16 cellular contexts compared by ENCODE assay signal in genomic region chr1:175632667-175633066, GRCh38.
A peak's percentile ranks its signal among the peaks of the same experiment; 100 is the strongest.
DNase-seq lines count a peak whose midpoint lies in the region; ATAC-seq, FAIRE-seq and TF ChIP-seq lines count a peak whose summit lies in the region.
"Had no signal": no experiment of that assay in that cellular context is flagged by ENCODE, and none has a peak within 500 bp of the region (broad histone marks: within the 10 kb centered on the region; RNA-seq: fewer than 3 reads in every experiment).

No MANE protein-coding gene starts in this region.

- no peak overlapping the region for H2AFZ ChIP-seq in GM12878 (ENCODE audit: control insufficient read depth, low read depth, low read length)

- intact Hi-C loops in GM12878 (cut with micrococcal nuclease; ENCODE audit: unreplicated experiment): no loop called here

- TF ChIP-seq RAD21 in GM12878 (IDR thresholded peaks at IDR 0.05; ENCODE audit: insufficient read depth, low read depth, low read length): no peak

- DNase-seq in GM12878 (ENCODE audit: low read depth, low spot score) (no peak), cerebellum (ENCODE audit: low spot score) (no peak), CD1c-positive myeloid dendritic cell (ENCODE audit: extremely low spot score) (no peak), NCI-H2029 treated with DMSO at 0.1 percent for 48 hours (lab: John Stamatoyannopoulos, UW) (no peak)
- DNase-seq in activated naive CD4-positive, alpha-beta T cell treated with anti-CD3 and anti-CD28 coated beads, Interleukin-2, amount 10 ng/mL, durations not matched to agents 7 days and 5 days: no peak
- DNase-seq: C1 segment of cervical spinal cord; CD4-positive, alpha-beta memory T cell; DMS79; GOT3; H9 had no signal

- H3K9me3 ChIP-seq in GM12878 (replicated peaks; ENCODE audit: control insufficient read depth, insufficient read depth, low read length): no peaks in the 10 kb centered on the region

- H3K36me3 Mint-ChIP-seq in activated naive CD4-positive, alpha-beta T cell treated with anti-CD3 and anti-CD28 coated beads, Interleukin-2, amount 10 ng/mL, durations not matched to agents 7 days and 5 days: no peaks in the 10 kb centered on the region
- H3K36me3 Mint-ChIP-seq: CD4-positive, alpha-beta memory T cell had no signal

- H3K4me3 Mint-ChIP-seq in activated naive CD4-positive, alpha-beta T cell treated with anti-CD3 and anti-CD28 coated beads, Interleukin-2, amount 10 ng/mL, durations not matched to agents 7 days and 5 days: no peak overlapping the region
- H3K4me3 Mint-ChIP-seq: B cell; CD4-positive, alpha-beta memory T cell; H9 had no signal

- FAIRE-seq in GM12878 (lab: Jason Lieb, UNC): no peak
- FAIRE-seq: A204.1, GM12892, HTR-8/SVneo had no signal

- H3K9me3 Mint-ChIP-seq in activated naive CD4-positive, alpha-beta T cell treated with anti-CD3 and anti-CD28 coated beads, Interleukin-2, amount 10 ng/mL, durations not matched to agents 7 days and 5 days: no peaks in the 10 kb centered on the region
- H3K9me3 Mint-ChIP-seq: CD4-positive, alpha-beta memory T cell; H9 had no signal

- 13% methylated on average over 3 of the region's 3 CpGs for WGBS in GM12878 (ENCODE audit: insufficient coverage, insufficient replicate concordance, low lambda C conversion rate, missing lambda C conversion rate)

- POLR2A ChIA-PET in GM12878 (lab: Charles Lee): no interaction called here

- H3K4me3 ChIP-seq in GM12878: no peak overlapping the region

- no peaks in the 10 kb centered on the region for H3K36me3 ChIP-seq in GM12878 (ENCODE audit: control insufficient read depth in 2 of 2, insufficient read depth in 2 of 2, low read length in 1 of 2)

- H3K4me1 ChIP-seq in GM12878 (ENCODE audit: control insufficient read depth, insufficient read depth, low read length): no peaks in the 10 kb centered on the region

- RAD21 ChIA-PET in GM12878 (lab: Charles Lee; ENCODE audit: unreplicated experiment): no interaction called here

- H3K27me3 Mint-ChIP-seq in activated naive CD4-positive, alpha-beta T cell treated with anti-CD3 and anti-CD28 coated beads, Interleukin-2, amount 10 ng/mL, durations not matched to agents 7 days and 5 days: peaks cover 3% of the 10 kb centered on the region

- no peak for TF ChIP-seq POLR2A in GM12878 (IDR thresholded peaks at IDR 0.05; ENCODE audit: low read depth, low read length)

- H3K27ac Mint-ChIP-seq in activated naive CD4-positive, alpha-beta T cell treated with anti-CD3 and anti-CD28 coated beads, Interleukin-2, amount 10 ng/mL, durations not matched to agents 7 days and 5 days: no peak overlapping the region
- H3K27ac Mint-ChIP-seq: B cell; CD4-positive, alpha-beta memory T cell; H9 had no signal

- no peaks in the 10 kb centered on the region for H4K20me1 ChIP-seq in GM12878 (ENCODE audit: control insufficient read depth, insufficient read depth)

- no peak for TF ChIP-seq EP300 in GM12878 (IDR thresholded peaks at IDR 0.05; ENCODE audit: borderline replicate concordance in 1 of 2, control insufficient read depth in 1 of 2, low read depth in 2 of 2, low read length in 2 of 2)

- in situ Hi-C loops in GM12878 (cut with MboI): no loop called here

- H3K4me1 Mint-ChIP-seq in activated naive CD4-positive, alpha-beta T cell treated with anti-CD3 and anti-CD28 coated beads, Interleukin-2, amount 10 ng/mL, durations not matched to agents 7 days and 5 days: no peaks in the 10 kb centered on the region
- H3K4me1 Mint-ChIP-seq: CD4-positive, alpha-beta memory T cell had no signal

- no peaks in the 10 kb centered on the region for H3K27me3 ChIP-seq in GM12878 (replicated peaks in 1 of 2; ENCODE audit: control insufficient read depth in 2 of 2, insufficient read depth in 2 of 2, low read length in 1 of 2)

- H3K4me2 ChIP-seq in GM12878 (ENCODE audit: control insufficient read depth, insufficient read depth): no peak overlapping the region

- CTCF ChIA-PET in GM12878 (lab: Yijun Ruan, JAX): no interaction called here
- CTCF ChIA-PET in activated naive CD4-positive, alpha-beta T cell treated with anti-CD3 and anti-CD28 coated beads, Interleukin-2, amount 10 ng/mL, durations not matched to agents 7 days and 5 days (lab: Charles Lee): no interaction called here

- BruUV-seq in GM12878 (replicated peaks; lab: Mats Ljungman, UMichigan): no TSS peak

- ATAC-seq in GM18868 (IDR thresholded peaks at IDR 0.05; ENCODE audit: unreplicated experiment) (peak; percentile 67), HG02852 (IDR thresholded peaks at IDR 0.05; ENCODE audit: unreplicated experiment) (peak; percentile 64), GM12878 (peak; percentile 27; the same call in 2 of the 3 replicates)

- H3K9ac ChIP-seq in GM12878 (ENCODE audit: control insufficient read depth, insufficient read depth, low read length): no peak overlapping the region

- SMC1A ChIA-PET in GM12878 (lab: Charles Lee; ENCODE audit: uncharacterized antibody, unreplicated experiment): interaction anchor here (0.6 kb wide), 1 partner anchor 62 kb away, joined by 4 read pairs; no protein-coding TSS in a partner anchor

- no peak overlapping the region for H3K27ac ChIP-seq in GM12878 (ENCODE audit: control insufficient read depth, insufficient read depth)

- TF ChIP-seq CTCF in GM12878 (IDR thresholded peaks at IDR 0.05 in 2 of 3, conservative IDR thresholded peaks at IDR 0.05 in 1 of 3; ENCODE audit: control insufficient read depth in 2 of 3, extremely low read depth in 1 of 3, insufficient read depth in 1 of 3, low read depth in 3 of 3, low read length in 3 of 3): no peak

- H3K79me2 ChIP-seq in GM12878 (ENCODE audit: control insufficient read depth, insufficient read depth, low read length): no peaks in the 10 kb centered on the region

TF ChIP-seq in GM12878, 131 proteins besides CTCF, POLR2A, EP300 and RAD21:
- peak; percentile 19; the same call in 1 of the 2 replicates for TF ChIP-seq RUNX3 (IDR thresholded peaks at IDR 0.05; ENCODE audit: low read length)
- TF ChIP-seq NFIC (IDR thresholded peaks at IDR 0.05; ENCODE audit: low read depth, low read length): no peak
- TF ChIP-seq IRF4 (IDR thresholded peaks at IDR 0.05; ENCODE audit: low read depth, low read length): peak; percentile 13; the same call in 1 of the 2 replicates
